Comparison of ENCODE assay signal across 15 cellular contexts in the genomic region with DNA sequence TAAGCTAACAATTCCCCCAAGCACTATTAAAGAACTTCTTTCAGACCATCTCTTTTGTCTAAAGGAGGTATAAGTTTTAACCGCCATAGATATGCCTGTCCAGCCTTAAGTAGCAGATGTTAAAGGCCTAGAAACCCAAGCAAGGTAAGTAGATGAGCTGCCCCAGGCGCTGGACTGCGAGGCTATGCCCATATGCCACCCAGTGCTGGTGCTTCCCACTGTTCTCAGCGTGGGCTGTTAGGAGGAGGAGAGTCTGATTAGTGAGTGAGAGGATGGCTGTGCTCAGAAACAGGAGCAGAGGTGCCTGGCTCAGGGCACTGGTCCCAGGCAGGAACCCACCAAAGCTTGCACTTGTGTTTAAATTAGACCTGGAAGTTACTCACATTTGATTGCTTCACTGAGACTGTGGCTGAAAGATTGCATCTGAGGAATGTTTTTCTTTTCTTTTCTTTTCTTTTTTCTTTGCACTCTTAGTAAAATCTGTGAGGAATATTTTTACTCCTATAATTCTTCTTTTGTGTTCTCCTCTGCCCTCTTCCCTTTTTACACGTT. TPM values are rescaled to one million over a fixed set of nuclear protein-coding genes. Genes with fewer than 3 reads are reported as not detected.
DNase-seq lines count a peak whose midpoint lies in the region; ATAC-seq and TF ChIP-seq lines count a peak whose summit lies in the region.
"Had no signal": no experiment of that assay in that cellular context is flagged by ENCODE, and none has a peak within 500 bp of the region (broad histone marks: within the 10 kb centered on the region; RNA-seq: fewer than 3 reads in every experiment).

No MANE protein-coding gene starts in this region.

- ATAC-seq in activated T-cell treated with anti-CD3 and anti-CD28 coated beads, Interleukin-2, amount 50 U/mL, for 72 hours (replicated peaks in 1 of 2), result no peak
- ATAC-seq in activated B cell treated with CpG ODN at 0.5 μM for 24 hours (ENCODE audit: low read depth) (no peak), GM21360 (IDR thresholded peaks at IDR 0.05; ENCODE audit: unreplicated experiment) (no peak), GM21528 (IDR thresholded peaks at IDR 0.05; ENCODE audit: low FRiP score, unreplicated experiment) (no peak)
- no peak for ATAC-seq in stimulated activated effector memory CD8-positive, alpha-beta T cell treated with anti-CD3 and anti-CD28 coated beads, Interleukin-12 subunit alpha, Interleukin-12 subunit beta, amount 100 ng/mL, for 72 hours
- ATAC-seq: left ventricle myocardium superior had no signal

- TF ChIP-seq CTCF in activated B cell treated with CpG ODN at 0.5 μM for 24 hours (IDR thresholded peaks at IDR 0.05) (no peak), fibroblast of pulmonary artery (IDR thresholded peaks at IDR 0.05; ENCODE audit: low read length, missing control alignments) (no peak)

- CTCF ChIA-PET in activated B cell treated with CpG ODN at 0.5 μM for 24 hours (lab: Charles Lee), result no interaction called here

- H3K36me3 Mint-ChIP-seq in activated T-cell treated with anti-CD3 and anti-CD28 coated beads, Interleukin-2, amount 50 U/mL, for 72 hours (ENCODE audit: insufficient read depth in 2 of 2), result peaks cover 9 to 25% of the 10 kb centered on the region in 2 donors
- H3K36me3 Mint-ChIP-seq in activated B cell treated with CpG ODN at 0.5 μM for 24 hours (ENCODE audit: low read depth), result peaks cover 85% of the 10 kb centered on the region
- H3K36me3 Mint-ChIP-seq in stimulated activated effector memory CD8-positive, alpha-beta T cell treated with anti-CD3 and anti-CD28 coated beads, Interleukin-12 subunit alpha, Interleukin-12 subunit beta, amount 100 ng/mL, for 72 hours, result peaks cover 96% of the 10 kb centered on the region

- H3K27me3 Mint-ChIP-seq in activated T-cell treated with anti-CD3 and anti-CD28 coated beads, Interleukin-2, amount 50 U/mL, for 72 hours (ENCODE audit: low read depth), result no peaks in the 10 kb centered on the region
- H3K27me3 Mint-ChIP-seq in activated B cell treated with CpG ODN at 0.5 μM for 24 hours, result no peaks in the 10 kb centered on the region

- no peak overlapping the region for H3K4me3 ChIP-seq in fibroblast of pulmonary artery (replicated peaks; ENCODE audit: low read depth, low read length)
- H3K4me3 ChIP-seq: pancreas had no signal

- POLR2A ChIA-PET in activated B cell treated with CpG ODN at 0.5 μM for 24 hours (lab: Charles Lee), result interaction anchor here (0.6 to 0.8 kb wide), 2 partner anchors 56 to 524 kb away, joined by 3 to 7 read pairs; a partner anchor contains a TSS

- H3K4me1 Mint-ChIP-seq in activated T-cell treated with anti-CD3 and anti-CD28 coated beads, Interleukin-2, amount 50 U/mL, for 72 hours (ENCODE audit: low read depth), result peaks cover 36% of the 10 kb centered on the region
- H3K4me1 Mint-ChIP-seq in activated B cell treated with CpG ODN at 0.5 μM for 24 hours, result peaks cover 15% of the 10 kb centered on the region
- H3K4me1 Mint-ChIP-seq in stimulated activated effector memory CD8-positive, alpha-beta T cell treated with anti-CD3 and anti-CD28 coated beads, Interleukin-12 subunit alpha, Interleukin-12 subunit beta, amount 100 ng/mL, for 72 hours, result peaks cover 15% of the 10 kb centered on the region

- peak overlapping the region; percentile 71 for H3K27ac Mint-ChIP-seq in activated T-cell treated with anti-CD3 and anti-CD28 coated beads, Interleukin-2, amount 50 U/mL, for 72 hours
- H3K27ac Mint-ChIP-seq in activated B cell treated with CpG ODN at 0.5 μM for 24 hours, result peak overlapping the region; percentile 62
- peak overlapping the region; percentile 24 for H3K27ac Mint-ChIP-seq in stimulated activated effector memory CD8-positive, alpha-beta T cell treated with anti-CD3 and anti-CD28 coated beads, Interleukin-12 subunit alpha, Interleukin-12 subunit beta, amount 100 ng/mL, for 72 hours

- no peak for DNase-seq in activated T-cell treated with anti-CD3 and anti-CD28 coated beads, Interleukin-2, amount 50 U/mL, for 72 hours
- DNase-seq in activated T-cell treated with anti-CD3 and anti-CD28 coated beads, Interleukin-2, amount 50 U/mL, for 48 hours, result no peak
- no peak for DNase-seq in activated B cell treated with CpG ODN at 0.5 μM for 24 hours
- peak; percentile 38 for DNase-seq in fibroblast of pulmonary artery (ENCODE audit: low read depth)
- DNase-seq in stimulated activated effector memory CD8-positive, alpha-beta T cell treated with anti-CD3 and anti-CD28 coated beads, Interleukin-12 subunit alpha, Interleukin-12 subunit beta, amount 100 ng/mL, for 72 hours (ENCODE audit: low spot score in 2 of 2), result no peak
- DNase-seq in globus pallidus (ENCODE audit: low spot score), result no peak
- DNase-seq: BE2C; effector memory CD4-positive, alpha-beta T cell; left ventricle myocardium superior; NCI-H146; NCI-H510A treated with DMSO at 0.1 percent for 48 hours; pancreas; T-helper 9 cell had no signal

- H3K4me3 Mint-ChIP-seq in activated T-cell treated with anti-CD3 and anti-CD28 coated beads, Interleukin-2, amount 50 U/mL, for 72 hours, result no peak overlapping the region
- no peak overlapping the region for H3K4me3 Mint-ChIP-seq in activated B cell treated with CpG ODN at 0.5 μM for 24 hours
- H3K4me3 Mint-ChIP-seq in stimulated activated effector memory CD8-positive, alpha-beta T cell treated with anti-CD3 and anti-CD28 coated beads, Interleukin-12 subunit alpha, Interleukin-12 subunit beta, amount 100 ng/mL, for 72 hours, result no peak overlapping the region

- intact Hi-C loops in activated B cell treated with CpG ODN at 0.5 μM for 24 hours (cut with micrococcal nuclease), result loop anchor here (5.0 kb wide), 1 partner anchor 37 kb away; no protein-coding TSS in a partner anchor

- no peaks in the 10 kb centered on the region for H3K9me3 Mint-ChIP-seq in activated T-cell treated with anti-CD3 and anti-CD28 coated beads, Interleukin-2, amount 50 U/mL, for 72 hours
- no peaks in the 10 kb centered on the region for H3K9me3 Mint-ChIP-seq in activated B cell treated with CpG ODN at 0.5 μM for 24 hours
- no peaks in the 10 kb centered on the region for H3K9me3 Mint-ChIP-seq in stimulated activated effector memory CD8-positive, alpha-beta T cell treated with anti-CD3 and anti-CD28 coated beads, Interleukin-12 subunit alpha, Interleukin-12 subunit beta, amount 100 ng/mL, for 72 hours

RNA-seq across cellular contexts. Expression of a gene that starts 32.2 kb away (rescaled TPM):
- total RNA-seq in activated T-cell treated with anti-CD3 and anti-CD28 coated beads, Interleukin-2, amount 50 U/mL, for 72 hours, result under 1 TPM in 1 of 2 donors, not detected in 1; 0.14 TPM
- 0.07 TPM in 1 of 2 replicates, not detected in the other for total RNA-seq in activated B cell treated with CpG ODN at 0.5 μM for 24 hours

RNA-seq across cellular contexts. Expression of a gene that starts 55.7 kb away (rescaled TPM):
- 10 to 100 TPM; 24.3 to 25.3 TPM for total RNA-seq in activated T-cell treated with anti-CD3 and anti-CD28 coated beads, Interleukin-2, amount 50 U/mL, for 72 hours
- 41.5 and 41.7 TPM in 2 replicates for total RNA-seq in activated B cell treated with CpG ODN at 0.5 μM for 24 hours
